Comparison of ENCODE assay signal across 17 cellular contexts in genomic region chr13:23392313-23392712, GRCh38. TPM values are rescaled to one million over a fixed set of nuclear protein-coding genes. Genes with fewer than 3 reads are reported as not detected.
DNase-seq lines count a peak whose midpoint lies in the region; ATAC-seq lines count a peak whose summit lies in the region.
"Had no signal": no experiment of that assay in that cellular context is flagged by ENCODE, and none has a peak within 500 bp of the region (broad histone marks: within the 10 kb centered on the region; RNA-seq: fewer than 3 reads in every experiment).

No MANE protein-coding gene starts in this region.

- no peak overlapping the region for H3K4me3 Mint-ChIP-seq in activated CD4-positive, alpha-beta T cell treated with anti-CD3 and anti-CD28 coated beads for 36 hours
- H3K4me3 Mint-ChIP-seq in stimulated activated naive CD8-positive, alpha-beta T cell treated with anti-CD3 and anti-CD28 coated beads, Interleukin-15, amount 100 ng/mL, for 72 hours = no peak overlapping the region
- H3K4me3 Mint-ChIP-seq: B cell, GM23338 had no signal

- peaks cover 2% of the 10 kb centered on the region for H3K27me3 Mint-ChIP-seq in activated CD4-positive, alpha-beta T cell treated with anti-CD3 and anti-CD28 coated beads for 36 hours
- H3K27me3 Mint-ChIP-seq in stimulated activated naive CD8-positive, alpha-beta T cell treated with anti-CD3 and anti-CD28 coated beads, Interleukin-15, amount 100 ng/mL, for 72 hours = peaks cover 8% of the 10 kb centered on the region

- H3K27ac Mint-ChIP-seq in activated CD4-positive, alpha-beta T cell treated with anti-CD3 and anti-CD28 coated beads for 36 hours = no peak overlapping the region
- H3K27ac Mint-ChIP-seq in stimulated activated naive CD8-positive, alpha-beta T cell treated with anti-CD3 and anti-CD28 coated beads, Interleukin-15, amount 100 ng/mL, for 72 hours = no peak overlapping the region
- H3K27ac Mint-ChIP-seq: B cell, GM23338 had no signal

- DNase-seq in activated CD4-positive, alpha-beta T cell treated with anti-CD3 and anti-CD28 coated beads for 36 hours = no peak
- no peak for DNase-seq in activated CD4-positive, alpha-beta T cell treated with anti-CD3 and anti-CD28 coated beads for 1 hour
- DNase-seq in amniotic epithelial cell (ENCODE audit: low read depth) (peak; percentile 15), midbrain (lab: John Stamatoyannopoulos, UW) (peak; percentile 21), posterior vena cava (ENCODE audit: low spot score) (no peak)
- no peak for DNase-seq in stimulated activated naive CD8-positive, alpha-beta T cell treated with anti-CD3 and anti-CD28 coated beads, Interleukin-15, amount 100 ng/mL, for 72 hours
- DNase-seq: COR-L47, DMS 273 treated with DMSO at 0.1 percent for 48 hours, DND-41, NCI-H1105, NCI-H510A, RPMI8226, SHP77 treated with DMSO at 0.1 percent for 48 hours had no signal

- POLR2A ChIA-PET in activated CD4-positive, alpha-beta T cell treated with anti-CD3 and anti-CD28 coated beads for 36 hours (lab: Charles Lee) = no interaction called here

- ATAC-seq in activated CD4-positive, alpha-beta T cell treated with anti-CD3 and anti-CD28 coated beads for 36 hours = peak; percentile 58
- peak; percentile 9 for ATAC-seq in stimulated activated naive CD8-positive, alpha-beta T cell treated with anti-CD3 and anti-CD28 coated beads, Interleukin-15, amount 100 ng/mL, for 72 hours
- ATAC-seq in GM21723 (IDR thresholded peaks at IDR 0.05; ENCODE audit: unreplicated experiment) = no peak
- no peak for ATAC-seq in GM18511 (IDR thresholded peaks at IDR 0.05; ENCODE audit: unreplicated experiment)
- ATAC-seq: GM23338 had no signal

- H3K4me1 Mint-ChIP-seq in activated CD4-positive, alpha-beta T cell treated with anti-CD3 and anti-CD28 coated beads for 36 hours = no peaks in the 10 kb centered on the region
- no peaks in the 10 kb centered on the region for H3K4me1 Mint-ChIP-seq in stimulated activated naive CD8-positive, alpha-beta T cell treated with anti-CD3 and anti-CD28 coated beads, Interleukin-15, amount 100 ng/mL, for 72 hours
- H3K4me1 Mint-ChIP-seq: B cell had no signal

- CTCF ChIA-PET in activated CD4-positive, alpha-beta T cell treated with anti-CD3 and anti-CD28 coated beads for 36 hours (lab: Charles Lee) = no interaction called here

- no peaks in the 10 kb centered on the region for H3K9me3 Mint-ChIP-seq in activated CD4-positive, alpha-beta T cell treated with anti-CD3 and anti-CD28 coated beads for 36 hours (ENCODE audit: low read depth)
- H3K9me3 Mint-ChIP-seq in stimulated activated naive CD8-positive, alpha-beta T cell treated with anti-CD3 and anti-CD28 coated beads, Interleukin-15, amount 100 ng/mL, for 72 hours = no peaks in the 10 kb centered on the region
- H3K9me3 Mint-ChIP-seq: GM23338 had no signal

- intact Hi-C loops in activated CD4-positive, alpha-beta T cell treated with anti-CD3 and anti-CD28 coated beads for 36 hours (cut with DNase I, micrococcal nuclease) = no loop called here
- intact Hi-C loops in posterior vena cava (cut with DNase I) = no loop called here

- no peaks in the 10 kb centered on the region for H3K36me3 Mint-ChIP-seq in activated CD4-positive, alpha-beta T cell treated with anti-CD3 and anti-CD28 coated beads for 36 hours (ENCODE audit: low read depth)

RNA-seq across cellular contexts. Expression of gene SACS, which starts 41.2 kb away (rescaled TPM):
- 10 to 100 TPM; 33.5 to 37.1 TPM for total RNA-seq in activated CD4-positive, alpha-beta T cell treated with anti-CD3 and anti-CD28 coated beads for 36 hours
- total RNA-seq in posterior vena cava = 10 to 100 TPM; 32.6 to 61.2 TPM

Comparison
In these comparisons a context has a peak if more than half of its experiments do, and no peak if none do; other contexts are left out.
1. ATAC-seq: peak in activated CD4-positive, alpha-beta T cell treated with anti-CD3 and anti-CD28 coated beads for 36 hours (single experiment) and stimulated activated naive CD8-positive, alpha-beta T cell treated with anti-CD3 and anti-CD28 coated beads, Interleukin-15, amount 100 ng/mL, for 72 hours (single experiment); none in GM21723 (single experiment) and GM18511 (single experiment).
2. DNase-seq: peak in amniotic epithelial cell (single experiment) and midbrain (single experiment); none in activated CD4-positive, alpha-beta T cell treated with anti-CD3 and anti-CD28 coated beads for 36 hours (single experiment), activated CD4-positive, alpha-beta T cell treated with anti-CD3 and anti-CD28 coated beads for 1 hour (single experiment), stimulated activated naive CD8-positive, alpha-beta T cell treated with anti-CD3 and anti-CD28 coated beads, Interleukin-15, amount 100 ng/mL, for 72 hours (0 of 2) and posterior vena cava (single experiment).